ENCODE assay signal across 15 cellular contexts in genomic region chr21:40936151-40936550, GRCh38.
DNase-seq lines count a peak whose midpoint lies in the region; ATAC-seq and TF ChIP-seq lines count a peak whose summit lies in the region.
"Had no signal": no experiment of that assay in that cellular context is flagged by ENCODE, and none has a peak within 500 bp of the region (broad histone marks: within the 10 kb centered on the region; RNA-seq: fewer than 3 reads in every experiment).

No MANE protein-coding gene starts in this region.

- peak overlapping the region; percentile 78 for H3K27ac ChIP-seq in RWPE2 (ENCODE audit: poor library complexity, severe bottlenecking)

- no peak overlapping the region for H3K4me3 ChIP-seq in RWPE2 (ENCODE audit: severe bottlenecking)
- no peak overlapping the region for H3K4me3 ChIP-seq in epithelial cell of esophagus (ENCODE audit: low read length)
- H3K4me3 ChIP-seq: GM23338 had no signal

- DNase-seq in Right ventricle myocardium superior (no peak), left cardiac atrium (no peak), RWPE2 (ENCODE audit: low spot score) (no peak), epithelial cell of esophagus (ENCODE audit: low read depth) (peak; percentile 21), left kidney (ENCODE audit: low read depth, low spot score) (peak; percentile 5), DMS114 treated with DMSO at 0.1 percent for 48 hours (lab: John Stamatoyannopoulos, UW; ENCODE audit: unreplicated experiment) (no peak), amygdala (lab: John Stamatoyannopoulos, UW) (no peak)
- DNase-seq: C1 segment of cervical spinal cord; Calu3; CD4-positive, alpha-beta T cell; DMS 273 treated with DMSO at 0.1 percent for 48 hours; DMS79 treated with DMSO at 0.1 percent for 48 hours; EL; H9 had no signal

- ATAC-seq in Right ventricle myocardium superior (ENCODE audit: poor library complexity) = peak; percentile 90
- no peak for ATAC-seq in left cardiac atrium
- no peak for ATAC-seq in RWPE2 (ENCODE audit: low read depth)
- ATAC-seq: GM23338 had no signal

- H3K4me1 ChIP-seq in RWPE2 (ENCODE audit: insufficient read depth, poor library complexity, severe bottlenecking) = peaks cover 34% of the 10 kb centered on the region

- TF ChIP-seq CTCF in RWPE2 (IDR thresholded peaks at IDR 0.05; ENCODE audit: poor library complexity, severe bottlenecking) (no peak), epithelial cell of esophagus (IDR thresholded peaks at IDR 0.05; ENCODE audit: insufficient read depth, low read depth, low read length, missing control alignments) (no peak)

- H3K9me3 ChIP-seq in RWPE2 (ENCODE audit: severe bottlenecking) = no peaks in the 10 kb centered on the region

- H3K27me3 ChIP-seq in RWPE2 (ENCODE audit: insufficient read depth, poor library complexity, severe bottlenecking) = no peaks in the 10 kb centered on the region

- no peaks in the 10 kb centered on the region for H3K36me3 ChIP-seq in RWPE2 (ENCODE audit: low read depth)

- intact Hi-C loops in Right ventricle myocardium superior (cut with DNase I) = no loop called here
- intact Hi-C loops in left cardiac atrium (cut with DNase I) = no loop called here

Comparison
In these comparisons a context has a peak if more than half of its experiments do, and no peak if none do; other contexts are left out.
1. DNase-seq: peak in epithelial cell of esophagus (single experiment) and left kidney (single experiment); none in Right ventricle myocardium superior (single experiment), left cardiac atrium (single experiment), RWPE2 (single experiment), DMS114 treated with DMSO at 0.1 percent for 48 hours (single experiment) and amygdala (0 of 56).